Comparison of ENCODE assay signal across 22 cellular contexts in genomic region chr6:148076046-148076445, GRCh38.
DNase-seq lines count a peak whose midpoint lies in the region; ATAC-seq, FAIRE-seq and TF ChIP-seq lines count a peak whose summit lies in the region.
"Had no signal": no experiment of that assay in that cellular context is flagged by ENCODE, and none has a peak within 500 bp of the region (broad histone marks: within the 10 kb centered on the region; RNA-seq: fewer than 3 reads in every experiment).

No MANE protein-coding gene starts in this region.

- H3K27me3 Mint-ChIP-seq in T-helper 2 cell treated with Interferon-gamma antibody and Interleukin-4, amounts not matched to agents 5 μg/mL and 100 μg/mL, for 36 hours (ENCODE audit: low read depth) = no peaks in the 10 kb centered on the region

- 7% methylated on average over 3 of the region's 3 CpGs for WGBS in K562 (ENCODE audit: insufficient coverage, low coverage, missing lambda C conversion rate)

- DNase-seq in Ammon's horn (ENCODE audit: low spot score) = peak; percentile 17
- no peak for DNase-seq in K562 (ENCODE audit: extremely low read depth in 1 of 4, low spot score in 3 of 4)
- peak; percentile 37 for DNase-seq in left kidney (ENCODE audit: low read depth, low spot score)
- no peak for DNase-seq in SW480 (ENCODE audit: low spot score)
- DNase-seq in T-helper 2 cell treated with Interferon-gamma antibody and Interleukin-4, amounts not matched to agents 5 μg/mL and 100 μg/mL, for 36 hours (ENCODE audit: low spot score) = no peak
- DNase-seq in HAP-1 (ENCODE audit: low spot score in 2 of 2) = no peak
- DNase-seq: BE2C; CD4-positive, alpha-beta T cell; CD8-positive, alpha-beta memory T cell; DMS 273 treated with DMSO at 0.1 percent for 48 hours; DMS79; GF-D8; H9; HFFc6 had no signal

- TF ChIP-seq CTCF in K562 (IDR thresholded peaks at IDR 0.05 in 2 of 3, conservative IDR thresholded peaks at IDR 0.05 in 1 of 3; ENCODE audit: insufficient read depth in 2 of 3, low read depth in 1 of 3, low read length in 3 of 3) = no peak

- no peaks in the 10 kb centered on the region for H4K20me1 ChIP-seq in K562 (replicated peaks; ENCODE audit: control insufficient read depth, insufficient read depth, low read length)
- H4K20me1 ChIP-seq: BLaER1 treated with 17β-estradiol and CSF1 and Interleukin-3, amounts not matched to agents 10 nM and 100 nM had no signal

- no peak for TF ChIP-seq EP300 in K562 (IDR thresholded peaks at IDR 0.05; ENCODE audit: low read length)

- CTCF ChIA-PET in K562 (lab: Yijun Ruan, JAX; ENCODE audit: low intra/inter-chr PET ratio) = no interaction called here

- H3K4me1 Mint-ChIP-seq in T-helper 2 cell treated with Interferon-gamma antibody and Interleukin-4, amounts not matched to agents 5 μg/mL and 100 μg/mL, for 36 hours (ENCODE audit: low read depth) = no peaks in the 10 kb centered on the region
- H3K4me1 Mint-ChIP-seq: CD14-positive monocyte; CD8-positive, alpha-beta memory T cell; GM23338; H9 had no signal

- no peak overlapping the region for H3K27ac ChIP-seq in K562 (ENCODE audit: extremely low read depth, low read depth, low read length)
- H3K27ac ChIP-seq: 22Rv1; BLaER1 treated with 17β-estradiol and CSF1 and Interleukin-3, amounts not matched to agents 10 nM and 100 nM had no signal

- FAIRE-seq in K562 (lab: Jason Lieb, UNC) = peak; percentile 26
- FAIRE-seq: A204.1, D721Med, GM12891, GM18507 had no signal

- H3K27ac Mint-ChIP-seq in T-helper 2 cell treated with Interferon-gamma antibody and Interleukin-4, amounts not matched to agents 5 μg/mL and 100 μg/mL, for 36 hours = no peak overlapping the region
- H3K27ac Mint-ChIP-seq: CD14-positive monocyte; CD4-positive, alpha-beta T cell; GM23338; H9; HFFc6 had no signal

- BruUV-seq in K562 (replicated peaks; lab: Mats Ljungman, UMichigan) = no TSS peak

- no peak overlapping the region for H3K4me3 Mint-ChIP-seq in T-helper 2 cell treated with Interferon-gamma antibody and Interleukin-4, amounts not matched to agents 5 μg/mL and 100 μg/mL, for 36 hours
- H3K4me3 Mint-ChIP-seq: CD14-positive monocyte; CD4-positive, alpha-beta T cell; CD8-positive, alpha-beta memory T cell; GM23338; H9; HFFc6 had no signal

- H2AFZ ChIP-seq in K562 (ENCODE audit: low read depth, low read length) = no peak overlapping the region
- H2AFZ ChIP-seq: GM23338 had no signal

- H3K4me1 ChIP-seq in K562 (replicated peaks in 1 of 2; ENCODE audit: control insufficient read depth in 2 of 2, insufficient read depth in 2 of 2, low read length in 2 of 2) (no peaks in the 10 kb centered on the region), HAP-1 (no peaks in the 10 kb centered on the region)
- H3K4me1 ChIP-seq: BE2C had no signal

- H3K4me2 ChIP-seq in K562 (ENCODE audit: insufficient read depth, low read length) = no peak overlapping the region
- H3K4me2 ChIP-seq: BLaER1 treated with 17β-estradiol and CSF1 and Interleukin-3, amounts not matched to agents 10 nM and 100 nM; GM23338 had no signal

- no peak overlapping the region for H3K4me3 ChIP-seq in K562
- H3K4me3 ChIP-seq in HAP-1 = no peak overlapping the region
- H3K4me3 ChIP-seq: BLaER1 treated with 17β-estradiol and CSF1 and Interleukin-3, amounts not matched to agents 10 nM and 100 nM; GM23338 had no signal

- no peaks in the 10 kb centered on the region for H3K36me3 Mint-ChIP-seq in T-helper 2 cell treated with Interferon-gamma antibody and Interleukin-4, amounts not matched to agents 5 μg/mL and 100 μg/mL, for 36 hours (ENCODE audit: low read depth)
- H3K36me3 Mint-ChIP-seq: CD14-positive monocyte; CD8-positive, alpha-beta memory T cell had no signal

- POLR2A ChIA-PET in K562 (lab: Yijun Ruan, JAX) = no interaction called here

- ATAC-seq in K562 = no peak
- ATAC-seq: GM23338 had no signal

- H3K27me3 ChIP-seq in K562 (ENCODE audit: control insufficient read depth in 2 of 2, insufficient read depth in 2 of 2, low read length in 2 of 2) (no peaks in the 10 kb centered on the region), HAP-1 (ENCODE audit: low read depth) (no peaks in the 10 kb centered on the region)
- H3K27me3 ChIP-seq: BE2C; BLaER1 treated with 17β-estradiol and CSF1 and Interleukin-3, amounts not matched to agents 10 nM and 100 nM had no signal

- TF ChIP-seq RAD21 in K562 (CRISPR knock-in tag; conservative IDR thresholded peaks at IDR 0.05 in 1 of 2, IDR thresholded peaks at IDR 0.05 in 1 of 2) = no peak

- H3K36me3 ChIP-seq in K562 (ENCODE audit: control insufficient read depth, insufficient read depth, low read length) = no peaks in the 10 kb centered on the region
- no peaks in the 10 kb centered on the region for H3K36me3 ChIP-seq in HAP-1 (replicated peaks)
- H3K36me3 ChIP-seq: BE2C; BLaER1 treated with 17β-estradiol and CSF1 and Interleukin-3, amounts not matched to agents 10 nM and 100 nM had no signal

- H3K9me1 ChIP-seq in K562 (ENCODE audit: control insufficient read depth, insufficient read depth, low read length) = no peaks in the 10 kb centered on the region

- intact Hi-C loops in K562 (cut with micrococcal nuclease) = no loop called here

- no peaks in the 10 kb centered on the region for H3K79me2 ChIP-seq in K562 (ENCODE audit: control insufficient read depth, insufficient read depth, low read length)

- H3K9me3 Mint-ChIP-seq in T-helper 2 cell treated with Interferon-gamma antibody and Interleukin-4, amounts not matched to agents 5 μg/mL and 100 μg/mL, for 36 hours = peaks cover 8% of the 10 kb centered on the region

- no peaks in the 10 kb centered on the region for H3K9me3 ChIP-seq in K562 (replicated peaks; ENCODE audit: control insufficient read depth, insufficient read depth, low read depth, low read length)
- H3K9me3 ChIP-seq in HAP-1 = 0 out of 2 replicates have a peak, but pooled peaks cover 2% of the 10 kb centered on the region
- H3K9me3 ChIP-seq: BE2C had no signal

- H3K9ac ChIP-seq in K562 (ENCODE audit: insufficient read depth in 1 of 2, low read depth in 2 of 2, low read length in 2 of 2) = no peak overlapping the region
- H3K9ac ChIP-seq: BLaER1 treated with 17β-estradiol and CSF1 and Interleukin-3, amounts not matched to agents 10 nM and 100 nM had no signal

- TF ChIP-seq POLR2A in K562 (conservative IDR thresholded peaks at IDR 0.05) = no peak

- in situ Hi-C loops in K562 (cut with MboI) (no loop called here), HAP-1 (cut with MboI; ENCODE audit: low sequenced_read_pairs) (no loop called here)

TF ChIP-seq in K562, 482 proteins besides CTCF, POLR2A, EP300 and RAD21:
- no peak for TF ChIP-seq ATF4 (CRISPR knock-in tag; IDR thresholded peaks at IDR 0.05)
- TF ChIP-seq TRIM25 (IDR thresholded peaks at IDR 0.05; ENCODE audit: borderline replicate concordance) = no peak
- no peak for TF ChIP-seq ARID1B (IDR thresholded peaks at IDR 0.05)
- no peak for TF ChIP-seq MLX (CRISPR knock-in tag; conservative IDR thresholded peaks at IDR 0.05)
- no peak for TF ChIP-seq CREB5 (CRISPR knock-in tag; IDR thresholded peaks at IDR 0.05)
- TF ChIP-seq CEBPB (tag; IDR thresholded peaks at IDR 0.05) = no peak
- no peak for TF ChIP-seq CAMTA2 (CRISPR knock-in tag; conservative IDR thresholded peaks at IDR 0.05)
- no peak for TF ChIP-seq HDAC1 (IDR thresholded peaks at IDR 0.05)
- no peak for TF ChIP-seq ZNF584 (CRISPR knock-in tag; IDR thresholded peaks at IDR 0.05; ENCODE audit: low read depth)
- TF ChIP-seq SUPT5H (IDR thresholded peaks at IDR 0.05) = no peak

Comparison
In these comparisons a context has a peak if more than half of its experiments do, and no peak if none do; other contexts are left out.
1. DNase-seq: peak in Ammon's horn (single experiment) and left kidney (single experiment); none in K562 (0 of 4), SW480 (single experiment), T-helper 2 cell treated with Interferon-gamma antibody and Interleukin-4, amounts not matched to agents 5 μg/mL and 100 μg/mL, for 36 hours (single experiment) and HAP-1 (0 of 2).